ENCODE assay signal across 2 cellular contexts in genomic region chr3:196263819-196264218, GRCh38.
TF ChIP-seq lines count a peak whose summit lies in the region.

No MANE protein-coding gene starts in this region.

TF ChIP-seq in GM23338, 12 proteins besides CTCF, POLR2A, EP300 and RAD21 (continued from another document):
- TF ChIP-seq, protein P1, sequence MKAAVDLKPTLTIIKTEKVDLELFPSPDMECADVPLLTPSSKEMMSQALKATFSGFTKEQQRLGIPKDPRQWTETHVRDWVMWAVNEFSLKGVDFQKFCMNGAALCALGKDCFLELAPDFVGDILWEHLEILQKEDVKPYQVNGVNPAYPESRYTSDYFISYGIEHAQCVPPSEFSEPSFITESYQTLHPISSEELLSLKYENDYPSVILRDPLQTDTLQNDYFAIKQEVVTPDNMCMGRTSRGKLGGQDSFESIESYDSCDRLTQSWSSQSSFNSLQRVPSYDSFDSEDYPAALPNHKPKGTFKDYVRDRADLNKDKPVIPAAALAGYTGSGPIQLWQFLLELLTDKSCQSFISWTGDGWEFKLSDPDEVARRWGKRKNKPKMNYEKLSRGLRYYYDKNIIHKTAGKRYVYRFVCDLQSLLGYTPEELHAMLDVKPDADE (IDR thresholded peaks at IDR 0.05) = no peak
- TF ChIP-seq ZNF331 (CRISPR knock-in tag; IDR thresholded peaks at IDR 0.05; ENCODE audit: low read depth) = no peak
- TF ChIP-seq JUNB (IDR thresholded peaks at IDR 0.05; ENCODE audit: unreplicated experiment) = no peak
- no peak for TF ChIP-seq REST (IDR thresholded peaks at IDR 0.05; ENCODE audit: unreplicated experiment)
- TF ChIP-seq, protein P2, sequence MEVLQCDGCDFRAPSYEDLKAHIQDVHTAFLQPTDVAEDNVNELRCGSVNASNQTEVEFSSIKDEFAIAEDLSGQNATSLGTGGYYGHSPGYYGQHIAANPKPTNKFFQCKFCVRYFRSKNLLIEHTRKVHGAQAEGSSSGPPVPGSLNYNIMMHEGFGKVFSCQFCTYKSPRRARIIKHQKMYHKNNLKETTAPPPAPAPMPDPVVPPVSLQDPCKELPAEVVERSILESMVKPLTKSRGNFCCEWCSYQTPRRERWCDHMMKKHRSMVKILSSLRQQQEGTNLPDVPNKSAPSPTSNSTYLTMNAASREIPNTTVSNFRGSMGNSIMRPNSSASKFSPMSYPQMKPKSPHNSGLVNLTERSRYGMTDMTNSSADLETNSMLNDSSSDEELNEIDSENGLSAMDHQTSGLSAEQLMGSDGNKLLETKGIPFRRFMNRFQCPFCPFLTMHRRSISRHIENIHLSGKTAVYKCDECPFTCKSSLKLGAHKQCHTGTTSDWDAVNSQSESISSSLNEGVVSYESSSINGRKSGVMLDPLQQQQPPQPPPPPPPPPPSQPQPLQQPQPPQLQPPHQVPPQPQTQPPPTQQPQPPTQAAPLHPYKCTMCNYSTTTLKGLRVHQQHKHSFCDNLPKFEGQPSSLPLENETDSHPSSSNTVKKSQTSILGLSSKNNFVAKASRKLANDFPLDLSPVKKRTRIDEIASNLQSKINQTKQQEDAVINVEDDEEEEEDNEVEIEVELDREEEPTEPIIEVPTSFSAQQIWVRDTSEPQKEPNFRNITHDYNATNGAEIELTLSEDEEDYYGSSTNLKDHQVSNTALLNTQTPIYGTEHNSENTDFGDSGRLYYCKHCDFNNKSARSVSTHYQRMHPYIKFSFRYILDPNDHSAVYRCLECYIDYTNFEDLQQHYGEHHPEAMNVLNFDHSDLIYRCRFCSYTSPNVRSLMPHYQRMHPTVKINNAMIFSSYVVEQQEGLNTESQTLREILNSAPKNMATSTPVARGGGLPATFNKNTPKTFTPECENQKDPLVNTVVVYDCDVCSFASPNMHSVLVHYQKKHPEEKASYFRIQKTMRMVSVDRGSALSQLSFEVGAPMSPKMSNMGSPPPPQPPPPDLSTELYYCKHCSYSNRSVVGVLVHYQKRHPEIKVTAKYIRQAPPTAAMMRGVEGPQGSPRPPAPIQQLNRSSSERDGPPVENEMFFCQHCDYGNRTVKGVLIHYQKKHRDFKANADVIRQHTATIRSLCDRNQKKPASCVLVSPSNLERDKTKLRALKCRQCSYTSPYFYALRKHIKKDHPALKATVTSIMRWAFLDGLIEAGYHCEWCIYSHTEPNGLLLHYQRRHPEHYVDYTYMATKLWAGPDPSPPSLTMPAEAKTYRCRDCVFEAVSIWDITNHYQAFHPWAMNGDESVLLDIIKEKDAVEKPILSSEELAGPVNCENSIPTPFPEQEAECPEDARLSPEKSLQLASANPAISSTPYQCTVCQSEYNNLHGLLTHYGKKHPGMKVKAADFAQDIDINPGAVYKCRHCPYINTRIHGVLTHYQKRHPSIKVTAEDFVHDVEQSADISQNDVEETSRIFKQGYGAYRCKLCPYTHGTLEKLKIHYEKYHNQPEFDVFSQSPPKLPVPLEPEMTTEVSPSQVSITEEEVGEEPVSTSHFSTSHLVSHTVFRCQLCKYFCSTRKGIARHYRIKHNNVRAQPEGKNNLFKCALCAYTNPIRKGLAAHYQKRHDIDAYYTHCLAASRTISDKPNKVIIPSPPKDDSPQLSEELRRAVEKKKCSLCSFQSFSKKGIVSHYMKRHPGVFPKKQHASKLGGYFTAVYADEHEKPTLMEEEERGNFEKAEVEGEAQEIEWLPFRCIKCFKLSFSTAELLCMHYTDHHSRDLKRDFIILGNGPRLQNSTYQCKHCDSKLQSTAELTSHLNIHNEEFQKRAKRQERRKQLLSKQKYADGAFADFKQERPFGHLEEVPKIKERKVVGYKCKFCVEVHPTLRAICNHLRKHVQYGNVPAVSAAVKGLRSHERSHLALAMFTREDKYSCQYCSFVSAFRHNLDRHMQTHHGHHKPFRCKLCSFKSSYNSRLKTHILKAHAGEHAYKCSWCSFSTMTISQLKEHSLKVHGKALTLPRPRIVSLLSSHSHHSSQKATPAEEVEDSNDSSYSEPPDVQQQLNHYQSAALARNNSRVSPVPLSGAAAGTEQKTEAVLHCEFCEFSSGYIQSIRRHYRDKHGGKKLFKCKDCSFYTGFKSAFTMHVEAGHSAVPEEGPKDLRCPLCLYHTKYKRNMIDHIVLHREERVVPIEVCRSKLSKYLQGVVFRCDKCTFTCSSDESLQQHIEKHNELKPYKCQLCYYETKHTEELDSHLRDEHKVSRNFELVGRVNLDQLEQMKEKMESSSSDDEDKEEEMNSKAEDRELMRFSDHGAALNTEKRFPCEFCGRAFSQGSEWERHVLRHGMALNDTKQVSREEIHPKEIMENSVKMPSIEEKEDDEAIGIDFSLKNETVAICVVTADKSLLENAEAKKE (CRISPR knock-in tag; IDR thresholded peaks at IDR 0.05) = no peak
- TF ChIP-seq NANOG (IDR thresholded peaks at IDR 0.05; ENCODE audit: borderline replicate concordance) = no peak
- TF ChIP-seq CREB1 (CRISPR knock-in tag; IDR thresholded peaks at IDR 0.05; ENCODE audit: low read depth) = no peak

TF ChIP-seq in WTC11, 78 proteins besides CTCF, POLR2A, EP300 and RAD21 (continued from another document):
- TF ChIP-seq, protein P3, sequence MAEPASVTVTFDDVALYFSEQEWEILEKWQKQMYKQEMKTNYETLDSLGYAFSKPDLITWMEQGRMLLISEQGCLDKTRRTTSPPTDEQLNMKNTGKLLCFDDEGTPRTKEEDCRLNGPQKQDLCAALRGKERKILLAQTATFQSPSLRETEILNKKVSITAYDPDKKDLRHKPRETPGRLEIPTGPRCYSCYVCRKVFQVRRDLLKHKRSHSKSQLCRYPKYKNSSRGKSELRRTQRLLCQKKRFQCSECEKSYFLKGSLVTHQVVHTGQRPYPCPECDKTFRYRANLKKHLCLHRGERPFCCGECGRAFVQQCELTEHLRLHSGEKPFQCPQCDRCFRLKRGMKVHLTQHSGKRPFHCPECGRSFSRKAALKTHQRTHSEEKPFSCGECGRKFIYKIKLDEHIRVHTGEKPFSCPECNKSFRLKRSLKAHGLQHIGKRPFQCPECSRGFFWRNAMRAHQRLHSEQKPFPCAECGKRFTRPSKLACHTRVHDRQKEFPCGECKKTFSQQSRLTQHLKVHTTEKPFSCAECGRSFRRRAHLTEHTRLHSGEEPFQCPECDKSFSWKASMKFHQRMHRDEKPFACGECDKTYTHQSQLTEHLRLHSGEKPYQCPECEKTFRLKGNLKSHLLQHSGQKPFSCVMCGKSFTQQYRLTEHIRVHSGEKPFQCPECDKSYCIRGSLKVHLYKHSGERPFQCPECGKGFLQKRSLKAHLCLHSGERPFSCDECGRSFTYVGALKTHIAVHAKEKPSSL (CRISPR knock-in tag; conservative IDR thresholded peaks at IDR 0.05) = no peak
- TF ChIP-seq, protein P4, sequence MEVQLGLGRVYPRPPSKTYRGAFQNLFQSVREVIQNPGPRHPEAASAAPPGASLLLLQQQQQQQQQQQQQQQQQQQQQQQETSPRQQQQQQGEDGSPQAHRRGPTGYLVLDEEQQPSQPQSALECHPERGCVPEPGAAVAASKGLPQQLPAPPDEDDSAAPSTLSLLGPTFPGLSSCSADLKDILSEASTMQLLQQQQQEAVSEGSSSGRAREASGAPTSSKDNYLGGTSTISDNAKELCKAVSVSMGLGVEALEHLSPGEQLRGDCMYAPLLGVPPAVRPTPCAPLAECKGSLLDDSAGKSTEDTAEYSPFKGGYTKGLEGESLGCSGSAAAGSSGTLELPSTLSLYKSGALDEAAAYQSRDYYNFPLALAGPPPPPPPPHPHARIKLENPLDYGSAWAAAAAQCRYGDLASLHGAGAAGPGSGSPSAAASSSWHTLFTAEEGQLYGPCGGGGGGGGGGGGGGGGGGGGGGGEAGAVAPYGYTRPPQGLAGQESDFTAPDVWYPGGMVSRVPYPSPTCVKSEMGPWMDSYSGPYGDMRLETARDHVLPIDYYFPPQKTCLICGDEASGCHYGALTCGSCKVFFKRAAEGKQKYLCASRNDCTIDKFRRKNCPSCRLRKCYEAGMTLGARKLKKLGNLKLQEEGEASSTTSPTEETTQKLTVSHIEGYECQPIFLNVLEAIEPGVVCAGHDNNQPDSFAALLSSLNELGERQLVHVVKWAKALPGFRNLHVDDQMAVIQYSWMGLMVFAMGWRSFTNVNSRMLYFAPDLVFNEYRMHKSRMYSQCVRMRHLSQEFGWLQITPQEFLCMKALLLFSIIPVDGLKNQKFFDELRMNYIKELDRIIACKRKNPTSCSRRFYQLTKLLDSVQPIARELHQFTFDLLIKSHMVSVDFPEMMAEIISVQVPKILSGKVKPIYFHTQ (CRISPR knock-in tag; IDR thresholded peaks at IDR 0.05) = no peak
- TF ChIP-seq HMGXB4 (CRISPR knock-in tag; IDR thresholded peaks at IDR 0.05) = no peak
TF ChIP-seq in WTC11: peak in this region for 0.
